Comparison of ENCODE assay signal across 15 cellular contexts in genomic region chr4:152524429-152524828, GRCh38. TPM values are rescaled to one million over a fixed set of nuclear protein-coding genes. Genes with fewer than 3 reads are reported as not detected.
DNase-seq lines count a peak whose midpoint lies in the region; ATAC-seq and TF ChIP-seq lines count a peak whose summit lies in the region.
"Had no signal": no experiment of that assay in that cellular context is flagged by ENCODE, and none has a peak within 500 bp of the region (broad histone marks: within the 10 kb centered on the region; RNA-seq: fewer than 3 reads in every experiment).

No MANE protein-coding gene starts in this region.

- H3K9ac ChIP-seq in endodermal cell (ENCODE audit: extremely low read depth, low read length, poor library complexity, severe bottlenecking), result no peak overlapping the region
- H3K9ac ChIP-seq: BLaER1 had no signal

- H3K4me3 ChIP-seq in GM12865 (ENCODE audit: low read depth, low read length) (no peak overlapping the region), brain microvascular endothelial cell (ENCODE audit: low read depth, low read length) (no peak overlapping the region), endodermal cell (ENCODE audit: low read length) (no peak overlapping the region)
- H3K4me3 ChIP-seq: BLaER1, tibial nerve had no signal

- peaks cover 2% of the 10 kb centered on the region for H3K36me3 Mint-ChIP-seq in T-helper 17 cell (ENCODE audit: low read depth)
- H3K36me3 Mint-ChIP-seq in immature natural killer cell, result peaks cover 0 to 7% (median 3%) of the 10 kb centered on the region in 3 donors
- peaks cover 7% of the 10 kb centered on the region for H3K36me3 Mint-ChIP-seq in endodermal cell (ENCODE audit: low read depth)

- peaks cover 5% of the 10 kb centered on the region for H3K4me1 ChIP-seq in endodermal cell (ENCODE audit: control insufficient read depth, insufficient read depth, low read length)
- H3K4me1 ChIP-seq: BLaER1 had no signal

- TF ChIP-seq CTCF in GM12865 (IDR thresholded peaks at IDR 0.05; ENCODE audit: insufficient read depth, low read depth, low read length, missing control alignments) (no peak), brain microvascular endothelial cell (IDR thresholded peaks at IDR 0.05; ENCODE audit: low read depth, low read length, missing control alignments) (no peak), endodermal cell (conservative IDR thresholded peaks at IDR 0.05) (no peak)

- 71 to 91% methylated on average over 1 to 2 of the region's 3 CpGs for WGBS in endodermal cell (ENCODE audit: insufficient coverage in 1 of 2, insufficient read length in 1 of 2), 2 experiments

- H3K4me1 Mint-ChIP-seq in T-helper 17 cell (peaks cover 40% of the 10 kb centered on the region), immature natural killer cell (peaks cover 63 to 88% of the 10 kb centered on the region in 2 donors), endodermal cell (peaks cover 47% of the 10 kb centered on the region)

- peak overlapping the region; percentile 87 for H3K27ac Mint-ChIP-seq in T-helper 17 cell
- peak overlapping the region; percentile 76 to 95 (median 86) for H3K27ac Mint-ChIP-seq in immature natural killer cell
- H3K27ac Mint-ChIP-seq in endodermal cell, result no peak overlapping the region
- H3K27ac Mint-ChIP-seq: T-helper 1 cell treated with Interleukin-12 subunit alpha and Interleukin-12 subunit beta and Interleukin-4 antibody, amounts not matched to agents 30 μg/mL and 1 μg/mL, for 36 hours had no signal

- no peak overlapping the region for H3K4me3 Mint-ChIP-seq in T-helper 17 cell
- peak overlapping the region; percentile 79 to 93 (median 86) for H3K4me3 Mint-ChIP-seq in immature natural killer cell
- H3K4me3 Mint-ChIP-seq in endodermal cell, result no peak overlapping the region
- H3K4me3 Mint-ChIP-seq: T-helper 1 cell treated with Interleukin-12 subunit alpha and Interleukin-12 subunit beta and Interleukin-4 antibody, amounts not matched to agents 30 μg/mL and 1 μg/mL, for 36 hours had no signal

- no peaks in the 10 kb centered on the region for H3K27me3 ChIP-seq in brain microvascular endothelial cell (replicated peaks)
- H3K27me3 ChIP-seq in endodermal cell (ENCODE audit: control insufficient read depth, insufficient read depth, low read length, poor library complexity, severe bottlenecking), result peaks cover 3% of the 10 kb centered on the region
- H3K27me3 ChIP-seq: BLaER1, tibial nerve had no signal

- no peaks in the 10 kb centered on the region for H3K36me3 ChIP-seq in brain microvascular endothelial cell (replicated peaks)
- no peaks in the 10 kb centered on the region for H3K36me3 ChIP-seq in endodermal cell (ENCODE audit: control insufficient read depth, insufficient read depth, low read length)
- H3K36me3 ChIP-seq: tibial nerve had no signal

- H3K9me3 Mint-ChIP-seq in immature natural killer cell (no peaks in the 10 kb centered on the region), endodermal cell (no peaks in the 10 kb centered on the region)
- H3K9me3 Mint-ChIP-seq: T-helper 1 cell treated with Interleukin-12 subunit alpha and Interleukin-12 subunit beta and Interleukin-4 antibody, amounts not matched to agents 30 μg/mL and 1 μg/mL, for 36 hours had no signal

- H3K9me3 ChIP-seq in T-helper 17 cell (ENCODE audit: control insufficient read depth, low read length, poor library complexity, severe bottlenecking) (no peaks in the 10 kb centered on the region), endodermal cell (ENCODE audit: control insufficient read depth, low read length) (no peaks in the 10 kb centered on the region)
- H3K9me3 ChIP-seq: tibial nerve had no signal

- in situ Hi-C loops in brain microvascular endothelial cell (cut with HindIII; ENCODE audit: low pct_ligation_motif_present, low sequenced_read_pairs), result no loop called here

- DNase-seq in GM12865 (ENCODE audit: low read depth) (peak; percentile 37), T-helper 17 cell (no peak), immature natural killer cell (peak; percentile 39 to 42 (median 40)), brain microvascular endothelial cell (no peak), endodermal cell (no peak)
- no peak for DNase-seq in activated CD4-positive, alpha-beta T cell treated with anti-CD3 and anti-CD28 coated beads for 48 hours
- DNase-seq in stimulated activated CD4-positive, alpha-beta T cell treated with anti-CD3 and anti-CD28 coated beads, Interleukin-2, amount 100 ng/mL, for 48 hours, result no peak
- DNase-seq: activated CD4-positive, alpha-beta T cell treated with anti-CD3 and anti-CD28 coated beads for 4 hours; head of caudate nucleus; NCI-H1092 treated with DMSO at 0.1 percent for 48 hours; stimulated activated CD4-positive, alpha-beta T cell treated with anti-CD3 and anti-CD28 coated beads, Interleukin-4, amount 100 ng/mL, for 24 hours had no signal

- H3K27ac ChIP-seq in brain microvascular endothelial cell (no peak overlapping the region), endodermal cell (ENCODE audit: low read depth, low read length) (no peak overlapping the region)
- H3K27ac ChIP-seq: BLaER1, tibial nerve had no signal

- ATAC-seq in GM19351 (IDR thresholded peaks at IDR 0.05; ENCODE audit: unreplicated experiment), result peak; percentile 52
- no peak for ATAC-seq in T-helper 17 cell

- no peaks in the 10 kb centered on the region for H3K27me3 Mint-ChIP-seq in T-helper 17 cell
- peaks cover 2 to 8% (median 3%) of the 10 kb centered on the region in 3 donors for H3K27me3 Mint-ChIP-seq in immature natural killer cell (ENCODE audit: low read depth in 3 of 3)
- H3K27me3 Mint-ChIP-seq in endodermal cell (ENCODE audit: insufficient read depth), result peaks cover 16% of the 10 kb centered on the region

RNA-seq across cellular contexts. Expression of gene FBXW7, which starts 11.5 kb away (rescaled TPM):
- total RNA-seq in T-helper 17 cell (100 to 1,000 TPM; 102 to 125 TPM), endodermal cell (10 to 100 TPM; 34.3 to 34.4 TPM)
- polyA plus RNA-seq in immature natural killer cell, result 10 to 100 TPM; 22.3 to 70.1 (median 59.4) TPM
- polyA plus RNA-seq in endodermal cell (2013, experiment 1 of 2), result 23.6 TPM
- polyA plus RNA-seq in endodermal cell (2013, experiment 2 of 2), result 19.3 TPM

Comparison
In these comparisons a context has a peak if more than half of its experiments do, and no peak if none do; other contexts are left out.
1. DNase-seq: peak in GM12865 (single experiment) and immature natural killer cell (3 of 3); none in T-helper 17 cell (0 of 3), activated CD4-positive, alpha-beta T cell treated with anti-CD3 and anti-CD28 coated beads for 48 hours (single experiment), brain microvascular endothelial cell (single experiment), endodermal cell (single experiment) and stimulated activated CD4-positive, alpha-beta T cell treated with anti-CD3 and anti-CD28 coated beads, Interleukin-2, amount 100 ng/mL, for 48 hours (0 of 2).
2. H3K4me3 Mint-ChIP-seq: peak in immature natural killer cell (5 of 5); none in T-helper 17 cell (single experiment) and endodermal cell (single experiment).